ENCODE assay signal across 1 cellular context in genomic region chr3:189204467-189204866, GRCh38.
TF ChIP-seq lines count a peak whose summit lies in the region.

No MANE protein-coding gene starts in this region.

TF ChIP-seq in GM23338, 12 proteins besides CTCF, POLR2A, EP300 and RAD21 (continued from another document):
- no peak for TF ChIP-seq ZNF462 (CRISPR knock-in tag; IDR thresholded peaks at IDR 0.05)
